In genomic region chr11:120196857-120197253, GRCh38 we compare ENCODE assay signal across 1 cellular context.
TF ChIP-seq lines count a peak whose summit lies in the region.

No MANE protein-coding gene starts in this region.

TF ChIP-seq in K562, 482 proteins besides CTCF, POLR2A, EP300 and RAD21:
- no peak for TF ChIP-seq BMI1 (IDR thresholded peaks at IDR 0.05; ENCODE audit: low read length)
- 0 out of 2 replicates have a peak, but pooled peaks have one; percentile 15 for TF ChIP-seq CBFA2T2 (conservative IDR thresholded peaks at IDR 0.05)
- TF ChIP-seq PHTF2 (CRISPR knock-in tag; IDR thresholded peaks at IDR 0.05): no peak
- no peak for TF ChIP-seq TRIM28 (IDR thresholded peaks at IDR 0.05)
- no peak for TF ChIP-seq OTX1 (CRISPR knock-in tag; IDR thresholded peaks at IDR 0.05)
- TF ChIP-seq ZEB2 (IDR thresholded peaks at IDR 0.05): no peak
- TF ChIP-seq ZNF217 (CRISPR knock-in tag; IDR thresholded peaks at IDR 0.05): no peak
- TF ChIP-seq PURB (CRISPR knock-in tag; IDR thresholded peaks at IDR 0.05; ENCODE audit: low read depth): no peak
- TF ChIP-seq TCF3 (CRISPR knock-in tag; IDR thresholded peaks at IDR 0.05): peak; percentile 40; the same call in 1 of the 2 replicates
- TF ChIP-seq RBM39 (optimal IDR thresholded peaks at IDR 0.05; ENCODE audit: low read depth, low read length): no peak
- no peak for TF ChIP-seq STAT5A (IDR thresholded peaks at IDR 0.05; ENCODE audit: borderline replicate concordance, low read length)
- TF ChIP-seq TGIF2 (CRISPR knock-in tag; IDR thresholded peaks at IDR 0.05): no peak
- TF ChIP-seq ZNF224 (CRISPR knock-in tag; IDR thresholded peaks at IDR 0.05): no peak
- no peak for TF ChIP-seq HEY1 (CRISPR knock-in tag; IDR thresholded peaks at IDR 0.05; ENCODE audit: borderline replicate concordance)
- peak; percentile 56; the same call in 1 of the 2 replicates for TF ChIP-seq CBFA2T3 (IDR thresholded peaks at IDR 0.05)
- TF ChIP-seq NFE2 (IDR thresholded peaks at IDR 0.05; ENCODE audit: low read depth): peak; percentile 46; the same call in 1 of the 2 replicates
- TF ChIP-seq BCLAF1 (IDR thresholded peaks at IDR 0.05; ENCODE audit: borderline replicate concordance in 1 of 2, control insufficient read depth in 1 of 2, low read depth in 2 of 2, low read length in 1 of 2): no peak
